Comparison of ENCODE assay signal across 20 cellular contexts in genomic region chr6:38984723-38985122, GRCh38.
DNase-seq lines count a peak whose midpoint lies in the region; ATAC-seq and TF ChIP-seq lines count a peak whose summit lies in the region.
"Had no signal": no experiment of that assay in that cellular context is flagged by ENCODE, and none has a peak within 500 bp of the region (broad histone marks: within the 10 kb centered on the region; RNA-seq: fewer than 3 reads in every experiment).

No MANE protein-coding gene starts in this region.

- H3K36me3 ChIP-seq in GM23338 (ENCODE audit: insufficient read depth) (no peaks in the 10 kb centered on the region), OCI-LY7 (ENCODE audit: insufficient read depth, low read length) (no peaks in the 10 kb centered on the region)
- H3K36me3 ChIP-seq: BLaER1 had no signal

- H3K9me3 Mint-ChIP-seq in GM23338 (no peaks in the 10 kb centered on the region), WTC11 (0 out of 2 replicates have a peak, but pooled peaks cover 3% of the 10 kb centered on the region)
- H3K9me3 Mint-ChIP-seq: CD4-positive, CD25-positive, alpha-beta regulatory T cell; CD8-positive, alpha-beta T cell; H9; HFFc6 had no signal

- no peak overlapping the region for H3K4me2 ChIP-seq in GM23338
- H3K4me2 ChIP-seq in OCI-LY7 (ENCODE audit: low read length): no peak overlapping the region
- H3K4me2 ChIP-seq: BLaER1 had no signal

- peak; percentile 46 for DNase-seq in GM23338 (ENCODE audit: low spot score)
- DNase-seq in WTC11 (ENCODE audit: low spot score): no peak
- DNase-seq in iPS-NIHi11 (ENCODE audit: low spot score): peak; percentile 31
- DNase-seq in DMS 273 (lab: John Stamatoyannopoulos, UW; ENCODE audit: unreplicated experiment): no peak
- no peak for DNase-seq in OCI-LY7 (ENCODE audit: low spot score)
- no peak for DNase-seq in islet precursor cell
- DNase-seq: Caco-2; CD4-positive, CD25-positive, alpha-beta regulatory T cell; CD8-positive, alpha-beta T cell; DMS 273 treated with DMSO at 0.1 percent for 48 hours; DMS79; EL; GF-D8; H9; HFFc6 had no signal

- no peaks in the 10 kb centered on the region for H3F3A ChIP-seq in GM23338 (replicated peaks; ENCODE audit: low read depth)

- H3K4me3 Mint-ChIP-seq in GM23338: no peak overlapping the region
- H3K4me3 Mint-ChIP-seq in WTC11: no peak overlapping the region
- H3K4me3 Mint-ChIP-seq: B cell; CD4-positive, CD25-positive, alpha-beta regulatory T cell; CD8-positive, alpha-beta T cell; H9; HFFc6 had no signal

- H3K27me3 Mint-ChIP-seq in GM23338 (ENCODE audit: insufficient read depth, low read depth, poor library complexity) (no peaks in the 10 kb centered on the region), WTC11 (ENCODE audit: low read depth) (no peaks in the 10 kb centered on the region)
- H3K27me3 Mint-ChIP-seq: CD4-positive, CD25-positive, alpha-beta regulatory T cell had no signal

- H3K4me1 Mint-ChIP-seq in GM23338: peaks cover 16% of the 10 kb centered on the region
- H3K4me1 Mint-ChIP-seq in WTC11: peaks cover 16% of the 10 kb centered on the region
- H3K4me1 Mint-ChIP-seq: B cell; CD4-positive, CD25-positive, alpha-beta regulatory T cell had no signal

- peak; percentile 66 for ATAC-seq in GM23338
- ATAC-seq in WTC11: peak; percentile 71
- ATAC-seq: CD8-positive, alpha-beta T cell; HCT116 had no signal

- H3K36me3 Mint-ChIP-seq in GM23338 (ENCODE audit: low read depth): no peaks in the 10 kb centered on the region
- no peaks in the 10 kb centered on the region for H3K36me3 Mint-ChIP-seq in WTC11
- H3K36me3 Mint-ChIP-seq: CD8-positive, alpha-beta T cell had no signal

- intact Hi-C loops in OCI-LY7 (cut with micrococcal nuclease; ENCODE audit: unreplicated experiment): no loop called here

- H3K9me2 ChIP-seq in GM23338 (ENCODE audit: insufficient read depth) (no peaks in the 10 kb centered on the region; the same call in 1 of the 2 replicates), OCI-LY7 (ENCODE audit: insufficient read depth, low read length) (no peaks in the 10 kb centered on the region)

- H3K27ac ChIP-seq in GM23338 (ENCODE audit: low read depth): no peak overlapping the region
- H3K27ac ChIP-seq in OCI-LY7 (ENCODE audit: low read depth, low read length, poor library complexity, severe bottlenecking): no peak overlapping the region
- H3K27ac ChIP-seq: 22Rv1, BLaER1, C4-2B had no signal

- CTCF ChIA-PET in WTC11 (lab: Charles Lee): interaction anchor here (1.5 kb wide), 1 partner anchor 118 kb away, joined by 3 read pairs; no protein-coding TSS in a partner anchor
- CTCF ChIA-PET in OCI-LY7 (lab: Charles Lee; ENCODE audit: unreplicated experiment): no interaction called here

- no TSS peak for BruUV-seq in OCI-LY7 (replicated peaks; lab: Mats Ljungman, UMichigan)

- H2AFZ ChIP-seq in GM23338: no peak overlapping the region
- H2AFZ ChIP-seq in OCI-LY7 (ENCODE audit: low read length): no peak overlapping the region

- peaks cover 11% of the 10 kb centered on the region; the same call in 1 of the 2 replicates for H3K4me1 ChIP-seq in GM23338 (ENCODE audit: insufficient read depth)
- H3K4me1 ChIP-seq in OCI-LY7 (ENCODE audit: insufficient read depth, low read length, poor library complexity, severe bottlenecking): no peaks in the 10 kb centered on the region
- H3K4me1 ChIP-seq: BLaER1, Caco-2 had no signal

- H3K79me2 ChIP-seq in GM23338 (replicated peaks; ENCODE audit: insufficient read depth): no peaks in the 10 kb centered on the region
- H3K79me2 ChIP-seq in OCI-LY7 (ENCODE audit: insufficient read depth, low read depth, low read length): no peaks in the 10 kb centered on the region

- no peak for TF ChIP-seq CTCF in GM23338 (conservative IDR thresholded peaks at IDR 0.05; ENCODE audit: low read depth in 2 of 2)
- no peak for TF ChIP-seq CTCF in WTC11 (IDR thresholded peaks at IDR 0.05)
- TF ChIP-seq CTCF in OCI-LY7 (conservative IDR thresholded peaks at IDR 0.05; ENCODE audit: low read length): no peak

- POLR2A ChIA-PET in WTC11 (lab: Charles Lee): no interaction called here
- POLR2A ChIA-PET in OCI-LY7 (lab: Charles Lee): no interaction called here

- no peaks in the 10 kb centered on the region for H3K27me3 ChIP-seq in GM23338 (ENCODE audit: insufficient read depth)
- H3K27me3 ChIP-seq: BLaER1 had no signal

- H3K27ac Mint-ChIP-seq in GM23338: no peak overlapping the region
- no peak overlapping the region for H3K27ac Mint-ChIP-seq in WTC11
- H3K27ac Mint-ChIP-seq: B cell; CD4-positive, CD25-positive, alpha-beta regulatory T cell; CD8-positive, alpha-beta T cell; H9; HFFc6 had no signal

- H4K20me1 ChIP-seq in GM23338 (replicated peaks; ENCODE audit: insufficient read depth) (no peaks in the 10 kb centered on the region), OCI-LY7 (ENCODE audit: insufficient read depth, low read length) (no peaks in the 10 kb centered on the region)
- H4K20me1 ChIP-seq: BLaER1 had no signal

- no peak overlapping the region for H3K4me3 ChIP-seq in GM23338
- H3K4me3 ChIP-seq in OCI-LY7 (ENCODE audit: low read depth, low read length, poor library complexity, severe bottlenecking): no peak overlapping the region
- H3K4me3 ChIP-seq: BLaER1 had no signal

- H3K9me3 ChIP-seq in OCI-LY7 (ENCODE audit: low read length): no peaks in the 10 kb centered on the region
- H3K9me3 ChIP-seq: BLaER1, Caco-2 had no signal

TF ChIP-seq in GM23338, 12 proteins besides CTCF, POLR2A, EP300 and RAD21 (continues in another document):
- no peak for TF ChIP-seq CREB1 (CRISPR knock-in tag; IDR thresholded peaks at IDR 0.05; ENCODE audit: low read depth)

TF ChIP-seq in WTC11, 78 proteins besides CTCF, POLR2A, EP300 and RAD21 (continues in another document):
- no peak for TF ChIP-seq ZBTB21 (CRISPR knock-in tag; IDR thresholded peaks at IDR 0.05; ENCODE audit: borderline replicate concordance)
- TF ChIP-seq CBFB (CRISPR knock-in tag; IDR thresholded peaks at IDR 0.05; ENCODE audit: low read depth): no peak
- TF ChIP-seq JAZF1 (CRISPR knock-in tag; IDR thresholded peaks at IDR 0.05): no peak
- TF ChIP-seq TP53 (CRISPR knock-in tag; IDR thresholded peaks at IDR 0.05): no peak
- TF ChIP-seq, protein P1, sequence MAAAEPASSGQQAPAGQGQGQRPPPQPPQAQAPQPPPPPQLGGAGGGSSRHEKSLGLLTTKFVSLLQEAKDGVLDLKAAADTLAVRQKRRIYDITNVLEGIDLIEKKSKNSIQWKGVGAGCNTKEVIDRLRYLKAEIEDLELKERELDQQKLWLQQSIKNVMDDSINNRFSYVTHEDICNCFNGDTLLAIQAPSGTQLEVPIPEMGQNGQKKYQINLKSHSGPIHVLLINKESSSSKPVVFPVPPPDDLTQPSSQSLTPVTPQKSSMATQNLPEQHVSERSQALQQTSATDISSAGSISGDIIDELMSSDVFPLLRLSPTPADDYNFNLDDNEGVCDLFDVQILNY (CRISPR knock-in tag; IDR thresholded peaks at IDR 0.05): no peak
- no peak for TF ChIP-seq ZNF317 (CRISPR knock-in tag; IDR thresholded peaks at IDR 0.05; ENCODE audit: borderline replicate concordance, low read depth)
- no peak for TF ChIP-seq SP1 (CRISPR knock-in tag; conservative IDR thresholded peaks at IDR 0.05)
- TF ChIP-seq, protein P2, sequence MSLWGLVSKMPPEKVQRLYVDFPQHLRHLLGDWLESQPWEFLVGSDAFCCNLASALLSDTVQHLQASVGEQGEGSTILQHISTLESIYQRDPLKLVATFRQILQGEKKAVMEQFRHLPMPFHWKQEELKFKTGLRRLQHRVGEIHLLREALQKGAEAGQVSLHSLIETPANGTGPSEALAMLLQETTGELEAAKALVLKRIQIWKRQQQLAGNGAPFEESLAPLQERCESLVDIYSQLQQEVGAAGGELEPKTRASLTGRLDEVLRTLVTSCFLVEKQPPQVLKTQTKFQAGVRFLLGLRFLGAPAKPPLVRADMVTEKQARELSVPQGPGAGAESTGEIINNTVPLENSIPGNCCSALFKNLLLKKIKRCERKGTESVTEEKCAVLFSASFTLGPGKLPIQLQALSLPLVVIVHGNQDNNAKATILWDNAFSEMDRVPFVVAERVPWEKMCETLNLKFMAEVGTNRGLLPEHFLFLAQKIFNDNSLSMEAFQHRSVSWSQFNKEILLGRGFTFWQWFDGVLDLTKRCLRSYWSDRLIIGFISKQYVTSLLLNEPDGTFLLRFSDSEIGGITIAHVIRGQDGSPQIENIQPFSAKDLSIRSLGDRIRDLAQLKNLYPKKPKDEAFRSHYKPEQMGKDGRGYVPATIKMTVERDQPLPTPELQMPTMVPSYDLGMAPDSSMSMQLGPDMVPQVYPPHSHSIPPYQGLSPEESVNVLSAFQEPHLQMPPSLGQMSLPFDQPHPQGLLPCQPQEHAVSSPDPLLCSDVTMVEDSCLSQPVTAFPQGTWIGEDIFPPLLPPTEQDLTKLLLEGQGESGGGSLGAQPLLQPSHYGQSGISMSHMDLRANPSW (CRISPR knock-in tag; conservative IDR thresholded peaks at IDR 0.05; ENCODE audit: low read depth): no peak
- TF ChIP-seq, protein P3, sequence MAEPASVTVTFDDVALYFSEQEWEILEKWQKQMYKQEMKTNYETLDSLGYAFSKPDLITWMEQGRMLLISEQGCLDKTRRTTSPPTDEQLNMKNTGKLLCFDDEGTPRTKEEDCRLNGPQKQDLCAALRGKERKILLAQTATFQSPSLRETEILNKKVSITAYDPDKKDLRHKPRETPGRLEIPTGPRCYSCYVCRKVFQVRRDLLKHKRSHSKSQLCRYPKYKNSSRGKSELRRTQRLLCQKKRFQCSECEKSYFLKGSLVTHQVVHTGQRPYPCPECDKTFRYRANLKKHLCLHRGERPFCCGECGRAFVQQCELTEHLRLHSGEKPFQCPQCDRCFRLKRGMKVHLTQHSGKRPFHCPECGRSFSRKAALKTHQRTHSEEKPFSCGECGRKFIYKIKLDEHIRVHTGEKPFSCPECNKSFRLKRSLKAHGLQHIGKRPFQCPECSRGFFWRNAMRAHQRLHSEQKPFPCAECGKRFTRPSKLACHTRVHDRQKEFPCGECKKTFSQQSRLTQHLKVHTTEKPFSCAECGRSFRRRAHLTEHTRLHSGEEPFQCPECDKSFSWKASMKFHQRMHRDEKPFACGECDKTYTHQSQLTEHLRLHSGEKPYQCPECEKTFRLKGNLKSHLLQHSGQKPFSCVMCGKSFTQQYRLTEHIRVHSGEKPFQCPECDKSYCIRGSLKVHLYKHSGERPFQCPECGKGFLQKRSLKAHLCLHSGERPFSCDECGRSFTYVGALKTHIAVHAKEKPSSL (CRISPR knock-in tag; conservative IDR thresholded peaks at IDR 0.05): no peak
- no peak for TF ChIP-seq NFYB (CRISPR knock-in tag; conservative IDR thresholded peaks at IDR 0.05; ENCODE audit: low read depth)

Comparison
In these comparisons a context has a peak if more than half of its experiments do, and no peak if none do; other contexts are left out.
1. DNase-seq: peak in GM23338 (single experiment) and iPS-NIHi11 (single experiment); none in WTC11 (single experiment), DMS 273 (single experiment), OCI-LY7 (single experiment) and islet precursor cell (single experiment).